ENCODE assay signal across 9 cellular contexts in the genomic region with DNA sequence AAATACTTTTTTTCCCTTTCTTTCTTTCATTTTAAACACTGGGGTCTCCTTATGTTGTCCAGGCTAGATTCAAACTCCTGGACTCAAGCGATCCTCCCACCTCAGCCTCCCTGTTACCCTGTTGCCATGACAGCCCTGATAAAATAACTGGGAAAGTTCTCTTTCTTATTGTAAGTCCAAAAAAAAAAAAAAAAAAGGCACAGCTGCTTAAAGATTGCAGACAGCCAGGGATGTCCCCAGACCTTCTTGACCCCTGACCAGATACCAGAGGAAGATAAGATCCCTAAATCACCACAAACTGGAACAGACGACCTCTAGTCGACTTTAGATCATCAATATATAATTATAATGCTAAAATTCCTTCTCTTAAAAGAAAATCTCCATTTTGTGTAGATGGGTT. TPM values are rescaled to one million over a fixed set of nuclear protein-coding genes. Genes with fewer than 3 reads are reported as not detected.
DNase-seq lines count a peak whose midpoint lies in the region; ATAC-seq and TF ChIP-seq lines count a peak whose summit lies in the region.
"Had no signal": no experiment of that assay in that cellular context is flagged by ENCODE, and none has a peak within 500 bp of the region (broad histone marks: within the 10 kb centered on the region; RNA-seq: fewer than 3 reads in every experiment).

No MANE protein-coding gene starts in this region.

- H3K9me3 Mint-ChIP-seq in activated CD8-positive, alpha-beta T cell treated with anti-CD3 and anti-CD28 coated beads, Interleukin-2, amount 10 ng/mL, durations not matched to agents 7 days and 5 days (ENCODE audit: insufficient read depth), result no peaks in the 10 kb centered on the region

- H3K4me3 ChIP-seq in AG09309 (ENCODE audit: control insufficient read depth, low read depth, low read length), result peak overlapping the region; percentile 47; the same call in 1 of the 2 replicates
- peak overlapping the region; percentile 79 for H3K4me3 ChIP-seq in HFF-Myc (replicated peaks; ENCODE audit: low read depth, low read length)
- no peak overlapping the region for H3K4me3 ChIP-seq in lower lobe of right lung
- peak overlapping the region in 1 of 4 donors; percentile 83 for H3K4me3 ChIP-seq in upper lobe of left lung

- 65 to 68% methylated on average over 3 of the region's 3 CpGs for WGBS in upper lobe of left lung, 2 donors

- H3K4me1 Mint-ChIP-seq in activated CD8-positive, alpha-beta T cell treated with anti-CD3 and anti-CD28 coated beads, Interleukin-2, amount 10 ng/mL, durations not matched to agents 7 days and 5 days (ENCODE audit: low read depth), result peaks cover 24% of the 10 kb centered on the region

- POLR2A ChIA-PET in activated CD8-positive, alpha-beta T cell treated with anti-CD3 and anti-CD28 coated beads, Interleukin-2, amount 10 ng/mL, durations not matched to agents 7 days and 5 days (lab: Charles Lee), result interaction anchor here (1.4 to 3.4 kb wide), 2 partner anchors 13 to 16 kb away, joined by 6 to 36 read pairs; partner anchors contain the start of gene BST2

- H3K4me1 ChIP-seq in lower lobe of right lung, result peaks cover 19% of the 10 kb centered on the region
- H3K4me1 ChIP-seq in upper lobe of left lung, result peaks cover 7 to 22% (median 12%) of the 10 kb centered on the region in 4 donors

- intact Hi-C loops in lower lobe of right lung (cut with DNase I), result no loop called here

- no peaks in the 10 kb centered on the region for H3K27me3 Mint-ChIP-seq in activated CD8-positive, alpha-beta T cell treated with anti-CD3 and anti-CD28 coated beads, Interleukin-2, amount 10 ng/mL, durations not matched to agents 7 days and 5 days (ENCODE audit: low read depth)

- peak overlapping the region; percentile 78 for H3K27ac ChIP-seq in lower lobe of right lung
- peak overlapping the region in 2 of 4 donors; percentile 73 to 93 for H3K27ac ChIP-seq in upper lobe of left lung

- H3K27ac Mint-ChIP-seq in activated CD8-positive, alpha-beta T cell treated with anti-CD3 and anti-CD28 coated beads, Interleukin-2, amount 10 ng/mL, durations not matched to agents 7 days and 5 days, result peak overlapping the region; percentile 96

- no peak for TF ChIP-seq EP300 in upper lobe of left lung (IDR thresholded peaks at IDR 0.05)

- ATAC-seq in activated CD8-positive, alpha-beta T cell treated with anti-CD3 and anti-CD28 coated beads, Interleukin-2, amount 10 ng/mL, durations not matched to agents 7 days and 5 days, result no peak
- no peak for ATAC-seq in lower lobe of right lung
- no peak for ATAC-seq in upper lobe of left lung (ENCODE audit: low FRiP score in 2 of 2)
- ATAC-seq in GM18517 (IDR thresholded peaks at IDR 0.05; ENCODE audit: unreplicated experiment), result no peak
- ATAC-seq: esophagus mucosa had no signal

- no peak for TF ChIP-seq POLR2A in upper lobe of left lung (IDR thresholded peaks at IDR 0.05)

- H3K36me3 ChIP-seq in lower lobe of right lung (peaks cover 18% of the 10 kb centered on the region), upper lobe of left lung (peaks cover 0 to 10% (median 5%) of the 10 kb centered on the region in 4 donors)

- peak overlapping the region; percentile 93 for H3K4me3 Mint-ChIP-seq in activated CD8-positive, alpha-beta T cell treated with anti-CD3 and anti-CD28 coated beads, Interleukin-2, amount 10 ng/mL, durations not matched to agents 7 days and 5 days

- H3K9me3 ChIP-seq in lower lobe of right lung (no peaks in the 10 kb centered on the region), upper lobe of left lung (no peaks in the 10 kb centered on the region)

- peaks cover 39% of the 10 kb centered on the region for H3K36me3 Mint-ChIP-seq in activated CD8-positive, alpha-beta T cell treated with anti-CD3 and anti-CD28 coated beads, Interleukin-2, amount 10 ng/mL, durations not matched to agents 7 days and 5 days (ENCODE audit: low read depth)

- H3K27me3 ChIP-seq in lower lobe of right lung (ENCODE audit: low read depth) (no peaks in the 10 kb centered on the region), upper lobe of left lung (no peaks in the 10 kb centered on the region)

- no peak for DNase-seq in AG09309 (ENCODE audit: low read depth)
- no peak for DNase-seq in HFF-Myc (ENCODE audit: extremely low read depth, low read depth)
- no peak for DNase-seq in activated CD8-positive, alpha-beta T cell treated with anti-CD3 and anti-CD28 coated beads, Interleukin-2, amount 10 ng/mL, durations not matched to agents 7 days and 5 days
- no peak for DNase-seq in lower lobe of right lung
- DNase-seq in upper lobe of left lung, result no peak
- no peak for DNase-seq in NCI-H2171 treated with DMSO at 0.1 percent for 48 hours (lab: John Stamatoyannopoulos, UW)
- DNase-seq in NCI-H146 treated with DMSO at 0.1 percent for 48 hours (lab: John Stamatoyannopoulos, UW; ENCODE audit: unreplicated experiment), result no peak

- TF ChIP-seq CTCF in AG09309 (IDR thresholded peaks at IDR 0.05; ENCODE audit: control insufficient read depth, insufficient read depth, low read depth, low read length, missing control alignments) (no peak), HFF-Myc (IDR thresholded peaks at IDR 0.05; ENCODE audit: low read depth, low read length, missing control alignments) (no peak), lower lobe of right lung (IDR thresholded peaks at IDR 0.05) (no peak), upper lobe of left lung (IDR thresholded peaks at IDR 0.05) (no peak)

- CTCF ChIA-PET in activated CD8-positive, alpha-beta T cell treated with anti-CD3 and anti-CD28 coated beads, Interleukin-2, amount 10 ng/mL, durations not matched to agents 7 days and 5 days (lab: Charles Lee), result interaction anchor here (0.9 to 1.4 kb wide), 7 partner anchors 12 to 53 kb away, joined by 3 to 8 read pairs (median 4); no protein-coding TSS in a partner anchor

RNA-seq across cellular contexts. Expression of gene MVB12A, which starts 1.1 kb away (rescaled TPM):
- total RNA-seq in activated CD8-positive, alpha-beta T cell treated with anti-CD3 and anti-CD28 coated beads, Interleukin-2, amount 10 ng/mL, durations not matched to agents 7 days and 5 days, result 10 to 100 TPM; 36.6 to 40.3 TPM
- 45.3 TPM for total RNA-seq in lower lobe of right lung
- total RNA-seq in upper lobe of left lung, result 10 to 100 TPM; 25.1 to 55.2 (median 49.1) TPM

RNA-seq across cellular contexts. Expression of gene BST2, which starts 13.3 kb away (rescaled TPM):
- 100 to 1,000 TPM; 222 to 230 TPM for total RNA-seq in activated CD8-positive, alpha-beta T cell treated with anti-CD3 and anti-CD28 coated beads, Interleukin-2, amount 10 ng/mL, durations not matched to agents 7 days and 5 days
- 165 TPM for total RNA-seq in lower lobe of right lung
- 100 to 1,000 TPM in 1 of 6 donors, 10 to 100 TPM in 5; 30.4 to 197 (median 74.1) TPM for total RNA-seq in upper lobe of left lung

RNA-seq across cellular contexts. Expression of gene CCDC194, which starts 24.7 kb away (rescaled TPM):
- total RNA-seq in activated CD8-positive, alpha-beta T cell treated with anti-CD3 and anti-CD28 coated beads, Interleukin-2, amount 10 ng/mL, durations not matched to agents 7 days and 5 days, result 1 to 10 TPM; 4.7 to 4.8 TPM
- total RNA-seq in lower lobe of right lung (1.5 TPM), upper lobe of left lung (1 to 10 TPM in 2 of 6 donors, under 1 TPM in 1, not detected in 3; 0.83 to 2.2 (median 2.1) TPM)
- total RNA-seq: esophagus mucosa had no signal

RNA-seq across cellular contexts. Expression of gene TMEM221, which starts 29.8 kb away (rescaled TPM):
- not detected for total RNA-seq in activated CD8-positive, alpha-beta T cell treated with anti-CD3 and anti-CD28 coated beads, Interleukin-2, amount 10 ng/mL, durations not matched to agents 7 days and 5 days
- total RNA-seq in lower lobe of right lung (not detected), upper lobe of left lung (under 1 TPM in 1 of 6 donors, not detected in 5; 0.14 TPM)
- total RNA-seq: esophagus mucosa had no signal

RNA-seq across cellular contexts. Expression of gene PLVAP, which starts 41.6 kb away (rescaled TPM):
- total RNA-seq in activated CD8-positive, alpha-beta T cell treated with anti-CD3 and anti-CD28 coated beads, Interleukin-2, amount 10 ng/mL, durations not matched to agents 7 days and 5 days, result under 1 TPM in 1 of 2 experiments, not detected in 1; 0.11 TPM
- total RNA-seq in lower lobe of right lung (25.9 TPM), upper lobe of left lung (100 to 1,000 TPM in 1 of 6 donors, 10 to 100 TPM in 1, 1 to 10 TPM in 4; 1.0 to 103 (median 6.9) TPM)
